In genomic region chr14:100586153-100586519, GRCh38 we compare ENCODE assay signal across 9 cellular contexts. TPM values are rescaled to one million over a fixed set of nuclear protein-coding genes. Genes with fewer than 3 reads are reported as not detected.
DNase-seq lines count a peak whose midpoint lies in the region; ATAC-seq and TF ChIP-seq lines count a peak whose summit lies in the region.
"Had no signal": no experiment of that assay in that cellular context is flagged by ENCODE, and none has a peak within 500 bp of the region (broad histone marks: within the 10 kb centered on the region; RNA-seq: fewer than 3 reads in every experiment).

No MANE protein-coding gene starts in this region.

- CTCF ChIA-PET in CD4-positive, alpha-beta T cell (lab: Charles Lee), result no interaction called here

- no peak for ATAC-seq in CD4-positive, alpha-beta T cell (ENCODE audit: poor library complexity)
- ATAC-seq in HG02870 (IDR thresholded peaks at IDR 0.05; ENCODE audit: unreplicated experiment), result no peak

- H3K27me3 ChIP-seq in CD4-positive, alpha-beta T cell (ENCODE audit: control insufficient read depth, insufficient read depth, low read length), result peaks cover 20% of the 10 kb centered on the region
- H3K27me3 ChIP-seq in SJCRH30 (peaks cover 14% of the 10 kb centered on the region; the same call in 1 of the 2 replicates), osteoblast (ENCODE audit: insufficient read depth, low read length) (peaks cover 31% of the 10 kb centered on the region)

- H3K4me1 ChIP-seq in SJCRH30, result no peaks in the 10 kb centered on the region; the same call in 1 of the 2 replicates
- no peaks in the 10 kb centered on the region for H3K4me1 ChIP-seq in osteoblast (ENCODE audit: insufficient read depth, low read length)

- H3K4me2 ChIP-seq in osteoblast (ENCODE audit: insufficient read depth, low read length), result peak overlapping the region; percentile 69

- TF ChIP-seq CTCF in CD4-positive, alpha-beta T cell (IDR thresholded peaks at IDR 0.05), result no peak
- TF ChIP-seq CTCF in epithelial cell of proximal tubule (conservative IDR thresholded peaks at IDR 0.05; ENCODE audit: low read depth, low read length), result no peak
- TF ChIP-seq CTCF in osteoblast (IDR thresholded peaks at IDR 0.05; ENCODE audit: extremely low read depth, low read depth, low read length), result no peak

- H3K36me3 Mint-ChIP-seq in CD4-positive, alpha-beta T cell (ENCODE audit: low read depth), result no peaks in the 10 kb centered on the region

- H2AFZ ChIP-seq in osteoblast (ENCODE audit: low read length), result peak overlapping the region; percentile 37

- DNase-seq in CD4-positive, alpha-beta T cell, result no peak
- DNase-seq in SJCRH30, result no peak
- no peak for DNase-seq in epithelial cell of proximal tubule (ENCODE audit: low read depth)
- DNase-seq in osteoblast (ENCODE audit: insufficient read length, low spot score, missing footprints), result no peak
- DNase-seq in activated CD4-positive, CD25-positive, alpha-beta regulatory T cell treated with anti-CD3 and anti-CD28 coated beads, Interleukin-2, amount 50 U/mL, for 72 hours, result no peak
- no peak for DNase-seq in ureter (ENCODE audit: low spot score)
- no peak for DNase-seq in COR-L47 (lab: John Stamatoyannopoulos, UW)
- DNase-seq: NCI-H748 treated with DMSO at 0.1 percent for 48 hours had no signal

- peak overlapping the region; percentile 78 for H3K4me3 Mint-ChIP-seq in CD4-positive, alpha-beta T cell

- H3K4me3 ChIP-seq in SJCRH30 (peak overlapping the region; percentile 90), epithelial cell of proximal tubule (ENCODE audit: low read depth, low read length) (peak overlapping the region; percentile 50), osteoblast (ENCODE audit: insufficient read depth, low read length) (peak overlapping the region; percentile 62)

- no peaks in the 10 kb centered on the region for H3K79me2 ChIP-seq in osteoblast (ENCODE audit: insufficient read depth, low read length)

- no peaks in the 10 kb centered on the region for H3K9me3 Mint-ChIP-seq in CD4-positive, alpha-beta T cell

- no peak overlapping the region for H3K27ac Mint-ChIP-seq in CD4-positive, alpha-beta T cell

- intact Hi-C loops in CD4-positive, alpha-beta T cell (cut with DNase I, micrococcal nuclease), result no loop called here

- H3K4me1 Mint-ChIP-seq in CD4-positive, alpha-beta T cell (ENCODE audit: low read depth), result no peaks in the 10 kb centered on the region

- no peak overlapping the region for H3K27ac ChIP-seq in CD4-positive, alpha-beta T cell (ENCODE audit: low read depth, low read length)
- peak overlapping the region; percentile 40 for H3K27ac ChIP-seq in SJCRH30
- H3K27ac ChIP-seq in osteoblast (ENCODE audit: low read depth, low read length), result no peak overlapping the region

- peaks cover 29% of the 10 kb centered on the region for H3K27me3 Mint-ChIP-seq in CD4-positive, alpha-beta T cell

- no peaks in the 10 kb centered on the region for H4K20me1 ChIP-seq in osteoblast (ENCODE audit: insufficient read depth, low read length)

- no peaks in the 10 kb centered on the region for H3K36me3 ChIP-seq in SJCRH30
- H3K36me3 ChIP-seq in osteoblast (ENCODE audit: insufficient read depth, low read length), result no peaks in the 10 kb centered on the region

- no peaks in the 10 kb centered on the region for H3K9me3 ChIP-seq in CD4-positive, alpha-beta T cell (ENCODE audit: control insufficient read depth, low read length)
- no peaks in the 10 kb centered on the region for H3K9me3 ChIP-seq in SJCRH30 (replicated peaks)
- H3K9me3 ChIP-seq in osteoblast (ENCODE audit: low read depth, low read length), result no peaks in the 10 kb centered on the region

- POLR2A ChIA-PET in CD4-positive, alpha-beta T cell (lab: Charles Lee), result no interaction called here

RNA-seq across cellular contexts. Expression of gene BEGAIN, which starts 1.1 kb away (rescaled TPM):
- 1 to 10 TPM; 1.5 to 2.0 TPM for total RNA-seq in CD4-positive, alpha-beta T cell
- total RNA-seq in SJCRH30 (2014; rRNA removed; shearing (Covaris generic)), result 0.85 and 0.89 TPM in 2 replicates
- 0.51 and 1.4 TPM in 2 replicates for total RNA-seq in epithelial cell of proximal tubule
- 1.1 TPM in 1 of 2 replicates, not detected in the other for total RNA-seq in osteoblast
- 4.2 TPM for total RNA-seq in ureter
